ENCODE assay signal across 9 cellular contexts in the genomic region with DNA sequence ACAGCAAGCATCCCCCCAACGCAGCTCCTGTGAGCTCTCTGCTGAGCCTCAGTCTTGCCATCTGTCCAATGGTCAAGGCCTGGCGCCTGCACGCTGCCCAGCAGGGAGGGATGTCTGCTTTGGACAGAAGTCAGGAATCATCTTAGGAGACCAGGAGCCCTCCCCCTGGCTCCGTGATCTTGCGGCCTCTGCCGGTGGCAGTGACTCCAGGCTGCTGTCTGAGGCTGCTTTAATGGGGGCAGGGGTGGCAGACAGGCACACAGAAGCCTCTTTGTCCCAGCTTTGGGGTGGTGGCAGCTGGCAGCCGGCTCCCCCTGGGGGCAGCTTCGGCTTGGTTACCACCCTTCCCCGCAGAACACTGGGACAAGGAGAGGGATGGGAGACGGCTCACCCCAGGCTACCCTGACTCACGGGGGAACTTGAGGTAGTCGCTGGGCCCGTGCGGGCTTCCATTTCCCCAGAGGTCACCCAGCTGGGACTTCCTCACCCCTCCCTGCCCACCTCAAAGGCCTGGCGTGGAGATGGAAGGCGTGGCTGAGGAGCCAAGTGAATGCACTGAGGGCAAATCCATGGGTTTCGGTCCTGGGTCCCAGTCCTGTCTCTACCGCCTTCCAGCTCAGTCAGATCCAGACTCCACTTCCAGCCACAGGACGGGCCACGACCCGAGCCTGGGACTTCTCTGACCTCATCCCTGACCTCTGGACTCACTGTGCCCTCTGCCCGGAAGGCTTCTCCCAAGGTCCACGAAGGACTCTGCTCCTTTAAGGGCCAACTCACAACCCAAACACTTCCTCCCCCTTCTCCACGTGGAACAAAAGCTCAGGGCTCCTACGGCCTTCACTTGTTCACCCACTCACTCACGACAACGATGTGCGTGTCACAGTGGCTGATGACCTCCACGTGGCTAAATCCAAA. TPM values are rescaled to one million over a fixed set of nuclear protein-coding genes. Genes with fewer than 3 reads are reported as not detected.
A peak's percentile ranks its signal among the peaks of the same experiment; 100 is the strongest.
DNase-seq lines count a peak whose midpoint lies in the region; ATAC-seq, FAIRE-seq and TF ChIP-seq lines count a peak whose summit lies in the region.
"Had no signal": no experiment of that assay in that cellular context is flagged by ENCODE, and none has a peak within 500 bp of the region (broad histone marks: within the 10 kb centered on the region; RNA-seq: fewer than 3 reads in every experiment).

No MANE protein-coding gene starts in this region.

- H3K9ac ChIP-seq in HUES64 (ENCODE audit: low read depth, low read length) (peak overlapping the region; percentile 19; the same call in 1 of the 2 replicates), K562 (ENCODE audit: insufficient read depth in 1 of 2, low read depth in 2 of 2, low read length in 2 of 2) (peak overlapping the region in 1 of 2 experiments; percentile 29; a peak in 1 of 4 replicates)

- H3K36me3 Mint-ChIP-seq in stimulated activated naive B cell treated with anti-CD40 and anti-IgM and Interleukin-4, amounts not matched to agents 10 μg/mL and 1 μg/mL and 100 μg/mL, for 72 hours = peaks cover 41 to 58% of the 10 kb centered on the region in 2 donors

- no peaks in the 10 kb centered on the region for H3K27me3 ChIP-seq in HUES64 (ENCODE audit: insufficient read depth, low read length)
- H3K27me3 ChIP-seq in K562 (ENCODE audit: control insufficient read depth in 2 of 2, insufficient read depth in 2 of 2, low read length in 2 of 2) = no peaks in the 10 kb centered on the region

- H3K4me3 Mint-ChIP-seq in stimulated activated naive B cell treated with anti-CD40 and anti-IgM and Interleukin-4, amounts not matched to agents 10 μg/mL and 1 μg/mL and 100 μg/mL, for 72 hours = no peak overlapping the region

- 0 out of 6 replicates have a peak, but pooled peaks of 1 of the 3 experiments have one; percentile 24 for TF ChIP-seq CTCF in K562 (IDR thresholded peaks at IDR 0.05 in 2 of 3, conservative IDR thresholded peaks at IDR 0.05 in 1 of 3; ENCODE audit: insufficient read depth in 2 of 3, low read depth in 1 of 3, low read length in 3 of 3)

- H3K4me1 Mint-ChIP-seq in stimulated activated naive B cell treated with anti-CD40 and anti-IgM and Interleukin-4, amounts not matched to agents 10 μg/mL and 1 μg/mL and 100 μg/mL, for 72 hours = peaks cover 20 to 25% of the 10 kb centered on the region in 2 donors

- TF ChIP-seq EP300 in K562 (IDR thresholded peaks at IDR 0.05; ENCODE audit: low read length) = no peak

- intact Hi-C loops in K562 (cut with micrococcal nuclease) = no loop called here

- peaks cover 28% of the 10 kb centered on the region for H3K79me2 ChIP-seq in K562 (ENCODE audit: control insufficient read depth, insufficient read depth, low read length)

- H3K36me3 ChIP-seq in HUES64 (ENCODE audit: insufficient read depth, low read length) = peaks cover 52% of the 10 kb centered on the region
- peaks cover 68% of the 10 kb centered on the region for H3K36me3 ChIP-seq in K562 (ENCODE audit: control insufficient read depth, insufficient read depth, low read length)

- ATAC-seq in K562 (peak; percentile 14; the same call in 2 of the 3 replicates), HG03108 (IDR thresholded peaks at IDR 0.05; ENCODE audit: unreplicated experiment) (no peak), HG03457 (IDR thresholded peaks at IDR 0.05; ENCODE audit: unreplicated experiment) (no peak)
- no peak for ATAC-seq in stimulated activated naive B cell treated with anti-CD40 and anti-IgM and Interleukin-4, amounts not matched to agents 10 μg/mL and 1 μg/mL and 100 μg/mL, for 72 hours (replicated peaks)

- H3K4me3 ChIP-seq in HUES64 (ENCODE audit: low read length) = no peak overlapping the region
- H3K4me3 ChIP-seq in K562 = no peak overlapping the region
- H3K4me3 ChIP-seq: coronary artery had no signal

- H2AFZ ChIP-seq in K562 (ENCODE audit: low read depth, low read length) = no peak overlapping the region

- peaks cover 7% of the 10 kb centered on the region; the same call in 1 of the 2 replicates for H4K20me1 ChIP-seq in K562 (replicated peaks; ENCODE audit: control insufficient read depth, insufficient read depth, low read length)

- no peaks in the 10 kb centered on the region for H3K27me3 Mint-ChIP-seq in stimulated activated naive B cell treated with anti-CD40 and anti-IgM and Interleukin-4, amounts not matched to agents 10 μg/mL and 1 μg/mL and 100 μg/mL, for 72 hours

- no peak for TF ChIP-seq POLR2A in K562 (conservative IDR thresholded peaks at IDR 0.05)

- no peaks in the 10 kb centered on the region for H3K9me3 ChIP-seq in HUES64 (ENCODE audit: insufficient read depth, low read depth, low read length)
- no peaks in the 10 kb centered on the region for H3K9me3 ChIP-seq in K562 (replicated peaks; ENCODE audit: control insufficient read depth, insufficient read depth, low read depth, low read length)

- H3K4me1 ChIP-seq in HUES64 (ENCODE audit: insufficient read depth, low read length) (peaks cover 8% of the 10 kb centered on the region; the same call in 1 of the 2 replicates), K562 (replicated peaks in 1 of 2; ENCODE audit: control insufficient read depth in 2 of 2, insufficient read depth in 2 of 2, low read length in 2 of 2) (peaks cover 4 to 21% of the 10 kb centered on the region in 2 experiments; a peak in 4 of 5 replicates)

- TF ChIP-seq RAD21 in K562 (CRISPR knock-in tag; conservative IDR thresholded peaks at IDR 0.05 in 1 of 2, IDR thresholded peaks at IDR 0.05 in 1 of 2) = no peak

- FAIRE-seq in K562 (lab: Jason Lieb, UNC) = no peak

- in situ Hi-C loops in K562 (cut with MboI) = no loop called here

- 88% methylated on average over 29 of the region's 29 CpGs for WGBS in HUES64
- WGBS in K562 (ENCODE audit: insufficient coverage, low coverage, missing lambda C conversion rate) = 78% methylated on average over 25 of the region's 29 CpGs

- H3K27ac ChIP-seq in HUES64 (ENCODE audit: low read depth, low read length) (peak overlapping the region; percentile 13; the same call in 1 of the 2 replicates), K562 (ENCODE audit: extremely low read depth, low read depth, low read length) (no peak overlapping the region)

- H3K27ac Mint-ChIP-seq in stimulated activated naive B cell treated with anti-CD40 and anti-IgM and Interleukin-4, amounts not matched to agents 10 μg/mL and 1 μg/mL and 100 μg/mL, for 72 hours = peak overlapping the region; percentile 17

- BruUV-seq in K562 (replicated peaks; lab: Mats Ljungman, UMichigan) = no TSS peak

- CTCF ChIA-PET in K562 (lab: Yijun Ruan, JAX; ENCODE audit: low intra/inter-chr PET ratio) = no interaction called here

- no peaks in the 10 kb centered on the region for H3K9me3 Mint-ChIP-seq in stimulated activated naive B cell treated with anti-CD40 and anti-IgM and Interleukin-4, amounts not matched to agents 10 μg/mL and 1 μg/mL and 100 μg/mL, for 72 hours

- DNase-seq in K562 (ENCODE audit: extremely low read depth in 1 of 4, low spot score in 3 of 4) (no peak), islet precursor cell (peak; percentile 78), NCI-H510A treated with DMSO at 0.1 percent for 48 hours (lab: John Stamatoyannopoulos, UW) (no peak), HCEC 1CT (no peak)
- DNase-seq in stimulated activated naive B cell treated with anti-CD40 and anti-IgM and Interleukin-4, amounts not matched to agents 10 μg/mL and 1 μg/mL and 100 μg/mL, for 72 hours = no peak

- POLR2A ChIA-PET in K562 (lab: Yijun Ruan, JAX) = interaction anchor here (0.5 to 3.1 kb wide), 5 partner anchors 10 to 67 kb away, joined by 3 to 16 read pairs (median 4); a partner anchor contains a TSS

- no peaks in the 10 kb centered on the region for H3K9me1 ChIP-seq in K562 (ENCODE audit: control insufficient read depth, insufficient read depth, low read length)

- H3K4me2 ChIP-seq in K562 (ENCODE audit: insufficient read depth, low read length) = no peak overlapping the region

RNA-seq across cellular contexts. Expression of a gene that starts 14.8 kb away (rescaled TPM):
- polyA plus RNA-seq in HUES64 (2013, experiment 1 of 2) = 27.6 TPM
- polyA plus RNA-seq in HUES64 (2013, experiment 2 of 2) = 33.6 TPM
- total RNA-seq in K562 (2011; cell fraction: chromatin; rRNA removed; ENCODE audit: low replicate concordance) = 13.1 and 31.5 TPM in 2 replicates
- total RNA-seq in K562 (2011; cell fraction: nucleolus; rRNA removed) = 28.4 and 33.9 TPM in 2 replicates
- total RNA-seq in K562 (2011; cell fraction: nucleoplasm; rRNA removed) = 33.6 and 54.6 TPM in 2 replicates
- 32.8 and 43.9 TPM in 2 replicates for total RNA-seq in K562 (2014; rRNA removed)
- 11.4 and 17.1 TPM in 2 replicates for total RNA-seq in K562 (2014; rRNA removed; fragmentation: Illumina TruSeq; extraction: Trizol)
- total RNA-seq in K562 (2015; rRNA removed; fragmentation: Illumina TruSeq; extraction: Trizol) = 24.7 and 24.9 TPM in 2 replicates
- total RNA-seq in K562 (2021) = 28.0 and 28.5 TPM in 2 replicates
- polyA plus RNA-seq in K562 (2011; rRNA removed) = 23.6 and 53.8 TPM in 2 replicates
- polyA plus RNA-seq in K562 (2011; cell fraction: cytosol; rRNA removed) = 65.7 and 87.4 TPM in 2 replicates
- 22.6 and 23.4 TPM in 2 replicates for polyA plus RNA-seq in K562 (2011; cell fraction: nucleus; rRNA removed)
- 24.6 and 36.8 TPM in 2 replicates for polyA plus RNA-seq in K562 (2012)
- polyA plus RNA-seq in K562 (2014; fragmentation: Illumina TruSeq; extraction: Trizol) = 38.5 and 40.3 TPM in 2 replicates
- polyA plus RNA-seq in K562 (2014; fragmentation: Nextera tagmentation; extraction: Ambion mirVana) = 1 to 10 TPM; 2.9 to 3.9 TPM
- polyA plus RNA-seq in K562 (2014; rRNA removed) = 24.2 and 29.4 TPM in 2 replicates
- 33.6 and 49.2 TPM in 2 replicates for polyA minus RNA-seq in K562 (2011; rRNA and poly(A)+ RNA removed)
- polyA minus RNA-seq in K562 (2011; cell fraction: cytosol; rRNA and poly(A)+ RNA removed) = 34.3 and 45.2 TPM in 2 replicates
- 4.0 and 5.9 TPM in 2 replicates for polyA minus RNA-seq in K562 (2011; cell fraction: nucleus; rRNA and poly(A)+ RNA removed)

RNA-seq across cellular contexts. Expression of a gene that starts 25.8 kb away (rescaled TPM):
- 138 TPM for polyA plus RNA-seq in HUES64 (2013, experiment 1 of 2)
- polyA plus RNA-seq in HUES64 (2013, experiment 2 of 2) = 169 TPM
- 218 and 364 TPM in 2 replicates for total RNA-seq in K562 (2011; cell fraction: chromatin; rRNA removed; ENCODE audit: low replicate concordance)
- total RNA-seq in K562 (2011; cell fraction: nucleolus; rRNA removed) = 115 and 134 TPM in 2 replicates
- 295 and 429 TPM in 2 replicates for total RNA-seq in K562 (2011; cell fraction: nucleoplasm; rRNA removed)
- 62.8 and 94.6 TPM in 2 replicates for total RNA-seq in K562 (2014; rRNA removed)
- 93.0 and 107 TPM in 2 replicates for total RNA-seq in K562 (2014; rRNA removed; fragmentation: Illumina TruSeq; extraction: Trizol)
- total RNA-seq in K562 (2015; rRNA removed; fragmentation: Illumina TruSeq; extraction: Trizol) = 93.5 and 94.9 TPM in 2 replicates
- 113 and 119 TPM in 2 replicates for total RNA-seq in K562 (2021)
- polyA plus RNA-seq in K562 (2011; rRNA removed) = 112 and 129 TPM in 2 replicates
- 77.3 and 148 TPM in 2 replicates for polyA plus RNA-seq in K562 (2011; cell fraction: cytosol; rRNA removed)
- polyA plus RNA-seq in K562 (2011; cell fraction: nucleus; rRNA removed) = 118 and 127 TPM in 2 replicates
- polyA plus RNA-seq in K562 (2012) = 139 and 160 TPM in 2 replicates
- polyA plus RNA-seq in K562 (2014; fragmentation: Illumina TruSeq; extraction: Trizol) = 237 and 271 TPM in 2 replicates
- polyA plus RNA-seq in K562 (2014; fragmentation: Nextera tagmentation; extraction: Ambion mirVana) = 100 to 1,000 TPM; 145 to 357 TPM
- 146 and 170 TPM in 2 replicates for polyA plus RNA-seq in K562 (2014; rRNA removed)
- 132 and 142 TPM in 2 replicates for polyA minus RNA-seq in K562 (2011; rRNA and poly(A)+ RNA removed)
- 41.7 and 44.1 TPM in 2 replicates for polyA minus RNA-seq in K562 (2011; cell fraction: cytosol; rRNA and poly(A)+ RNA removed)
- 67.2 and 111 TPM in 2 replicates for polyA minus RNA-seq in K562 (2011; cell fraction: nucleus; rRNA and poly(A)+ RNA removed)

RNA-seq across cellular contexts. Expression of a gene that starts 51.9 kb away (rescaled TPM):
- polyA plus RNA-seq in HUES64 (2013, experiment 1 of 2) = 8.9 TPM
- polyA plus RNA-seq in HUES64 (2013, experiment 2 of 2) = 9.2 TPM
- 3.3 and 9.2 TPM in 2 replicates for total RNA-seq in K562 (2011; cell fraction: chromatin; rRNA removed; ENCODE audit: low replicate concordance)
- total RNA-seq in K562 (2011; cell fraction: nucleolus; rRNA removed) = 18.3 and 19.3 TPM in 2 replicates
- total RNA-seq in K562 (2011; cell fraction: nucleoplasm; rRNA removed) = 8.7 and 9.0 TPM in 2 replicates
- total RNA-seq in K562 (2014; rRNA removed) (41.7 and 51.5 TPM in 2 replicates), K562 (2014; rRNA removed; fragmentation: Illumina TruSeq; extraction: Trizol) (8.1 and 8.3 TPM in 2 replicates), K562 (2015; rRNA removed; fragmentation: Illumina TruSeq; extraction: Trizol) (5.7 and 6.6 TPM in 2 replicates), K562 (2021) (68.2 and 72.6 TPM in 2 replicates)
- polyA plus RNA-seq in K562 (2011; rRNA removed) (7.8 and 10.8 TPM in 2 replicates), K562 (2014; fragmentation: Illumina TruSeq; extraction: Trizol) (4.6 and 6.8 TPM in 2 replicates), K562 (2014; fragmentation: Nextera tagmentation; extraction: Ambion mirVana) (1 to 10 TPM; 1.2 to 1.5 TPM), K562 (2014; rRNA removed) (47.7 and 57.9 TPM in 2 replicates)
- 12.1 and 32.2 TPM in 2 replicates for polyA plus RNA-seq in K562 (2011; cell fraction: cytosol; rRNA removed)
- polyA plus RNA-seq in K562 (2011; cell fraction: nucleus; rRNA removed) = 15.5 and 18.1 TPM in 2 replicates
- polyA plus RNA-seq in K562 (2012) = 16.9 and 44.3 TPM in 2 replicates
- polyA minus RNA-seq in K562 (2011; rRNA and poly(A)+ RNA removed) = 1.3 and 1.5 TPM in 2 replicates
- polyA minus RNA-seq in K562 (2011; cell fraction: cytosol; rRNA and poly(A)+ RNA removed) = 10.1 and 19.9 TPM in 2 replicates
- polyA minus RNA-seq in K562 (2011; cell fraction: nucleus; rRNA and poly(A)+ RNA removed) = 9.3 and 11.7 TPM in 2 replicates
